22 cellular contexts compared by ENCODE assay signal in genomic region chr1:91170571-91170970, GRCh38.
"Had no signal": no experiment of that assay in that cellular context is flagged by ENCODE, and none has a peak within 500 bp of the region (broad histone marks: within the 10 kb centered on the region; RNA-seq: fewer than 3 reads in every experiment).

No MANE protein-coding gene starts in this region.

- DNase-seq: IMR-90; KBM-7; NCI-H1092; NCI-H1105 treated with DMSO at 0.1 percent for 48 hours; NCI-H1417 treated with DMSO at 0.1 percent for 48 hours; NCI-H146; NCI-H1694 treated with DMSO at 0.1 percent for 48 hours; NCI-H1930; NCI-H2081; NCI-H2227 treated with DMSO at 0.1 percent for 48 hours; NCI-H524; NCI-H526 treated with DMSO at 0.1 percent for 48 hours; NCI-H748 treated with DMSO at 0.1 percent for 48 hours; NK-92 treated with Interleukin-12 subunit alpha and Interleukin-12 subunit beta, amount 100 ng/mL, for 24 hours; PC-3; SHP77; SK-N-SH; SW 1271; T-cell had no signal

- H3K9me3 ChIP-seq: SK-N-SH had no signal

- ATAC-seq: HepG2, Panc1, PC-3, T-cell had no signal

- H3K27ac ChIP-seq: RWPE1 had no signal
